In genomic region chr7:140475747-140476333, GRCh38 we compare ENCODE assay signal across 9 cellular contexts. TPM values are rescaled to one million over a fixed set of nuclear protein-coding genes. Genes with fewer than 3 reads are reported as not detected.
DNase-seq lines count a peak whose midpoint lies in the region; ATAC-seq, FAIRE-seq and TF ChIP-seq lines count a peak whose summit lies in the region.
"Had no signal": no experiment of that assay in that cellular context is flagged by ENCODE, and none has a peak within 500 bp of the region (broad histone marks: within the 10 kb centered on the region; RNA-seq: fewer than 3 reads in every experiment).

No MANE protein-coding gene starts in this region.

- H3K9me3 Mint-ChIP-seq in activated CD4-positive, alpha-beta T cell treated with anti-CD3 and anti-CD28 coated beads, Interleukin-2, amount 10 ng/mL, durations not matched to agents 24 days and 14 days: no peaks in the 10 kb centered on the region

- DNase-seq in BE2C (peak; percentile 55), GM12891 (ENCODE audit: insufficient read length, low spot score) (peak; percentile 20), NCI-H2107 treated with DMSO at 0.1 percent for 48 hours (lab: John Stamatoyannopoulos, UW; ENCODE audit: unreplicated experiment) (peak; percentile 82), esophagus muscularis mucosa (ENCODE audit: extremely low spot score) (no peak), prostate gland (ENCODE audit: low spot score) (peak; percentile 51), omental fat pad (ENCODE audit: low spot score) (no peak)
- peak; percentile 85 for DNase-seq in activated CD4-positive, alpha-beta T cell treated with anti-CD3 and anti-CD28 coated beads, Interleukin-2, amount 10 ng/mL, durations not matched to agents 24 days and 14 days

- peaks cover 10% of the 10 kb centered on the region for H3K36me3 Mint-ChIP-seq in activated CD4-positive, alpha-beta T cell treated with anti-CD3 and anti-CD28 coated beads, Interleukin-2, amount 10 ng/mL, durations not matched to agents 24 days and 14 days (ENCODE audit: low read depth)

- WGBS in esophagus muscularis mucosa: 46% methylated on average over 2 of the region's 2 CpGs
- WGBS in prostate gland: 22% methylated on average over 2 of the region's 2 CpGs

- H3K27me3 Mint-ChIP-seq in activated CD4-positive, alpha-beta T cell treated with anti-CD3 and anti-CD28 coated beads, Interleukin-2, amount 10 ng/mL, durations not matched to agents 24 days and 14 days: no peaks in the 10 kb centered on the region

- peaks cover 26% of the 10 kb centered on the region for H3K4me1 Mint-ChIP-seq in activated CD4-positive, alpha-beta T cell treated with anti-CD3 and anti-CD28 coated beads, Interleukin-2, amount 10 ng/mL, durations not matched to agents 24 days and 14 days

- H3K9me3 ChIP-seq in BE2C: no peaks in the 10 kb centered on the region
- H3K9me3 ChIP-seq in esophagus muscularis mucosa: no peaks in the 10 kb centered on the region
- no peaks in the 10 kb centered on the region for H3K9me3 ChIP-seq in prostate gland
- H3K9me3 ChIP-seq: ovary had no signal

- no peak for ATAC-seq in omental fat pad (ENCODE audit: low FRiP score)
- ATAC-seq in GM18909 (IDR thresholded peaks at IDR 0.05; ENCODE audit: poor library complexity, unreplicated experiment): no peak

- H3K4me3 Mint-ChIP-seq in activated CD4-positive, alpha-beta T cell treated with anti-CD3 and anti-CD28 coated beads, Interleukin-2, amount 10 ng/mL, durations not matched to agents 24 days and 14 days: peak overlapping the region; percentile 60

- no peak for FAIRE-seq in GM12891 (lab: Jason Lieb, UNC)

- no peak for TF ChIP-seq POLR2A in GM12891 (IDR thresholded peaks at IDR 0.05; ENCODE audit: low read depth, low read length)
- TF ChIP-seq POLR2A in esophagus muscularis mucosa (IDR thresholded peaks at IDR 0.05; ENCODE audit: low read depth): no peak
- TF ChIP-seq POLR2A in prostate gland (IDR thresholded peaks at IDR 0.05): no peak

- H3K4me3 ChIP-seq in BE2C (ENCODE audit: low read depth, low read length) (no peak overlapping the region), esophagus muscularis mucosa (no peak overlapping the region), prostate gland (no peak overlapping the region)
- H3K4me3 ChIP-seq: ovary had no signal

- H3K27ac Mint-ChIP-seq in activated CD4-positive, alpha-beta T cell treated with anti-CD3 and anti-CD28 coated beads, Interleukin-2, amount 10 ng/mL, durations not matched to agents 24 days and 14 days: peak overlapping the region; percentile 54

- H3K27me3 ChIP-seq in BE2C (no peaks in the 10 kb centered on the region), esophagus muscularis mucosa (no peaks in the 10 kb centered on the region), prostate gland (replicated peaks; ENCODE audit: insufficient read depth) (no peaks in the 10 kb centered on the region)
- H3K27me3 ChIP-seq: ovary had no signal

- no peaks in the 10 kb centered on the region for H3K4me1 ChIP-seq in BE2C
- H3K4me1 ChIP-seq in esophagus muscularis mucosa: peaks cover 21 to 51% (median 49%) of the 10 kb centered on the region in 4 donors
- no peaks in the 10 kb centered on the region for H3K4me1 ChIP-seq in prostate gland (replicated peaks)

- H3K36me3 ChIP-seq in BE2C: no peaks in the 10 kb centered on the region
- peaks cover 0 to 12% (median 8%) of the 10 kb centered on the region in 4 donors for H3K36me3 ChIP-seq in esophagus muscularis mucosa
- H3K36me3 ChIP-seq in prostate gland: no peaks in the 10 kb centered on the region
- H3K36me3 ChIP-seq: ovary had no signal

- no peak overlapping the region for H3K27ac ChIP-seq in esophagus muscularis mucosa (replicated peaks in 1 of 4)
- H3K27ac ChIP-seq in prostate gland: no peak overlapping the region
- H3K27ac ChIP-seq: ovary had no signal

- TF ChIP-seq EP300 in esophagus muscularis mucosa (IDR thresholded peaks at IDR 0.05): no peak

- TF ChIP-seq CTCF in BE2C (IDR thresholded peaks at IDR 0.05; ENCODE audit: low read depth, low read length) (peak; percentile 70), esophagus muscularis mucosa (IDR thresholded peaks at IDR 0.05) (peak; percentile 48 to 68 (median 62)), prostate gland (IDR thresholded peaks at IDR 0.05) (peak in 3 of 4 experiments; percentile 43 to 68 (median 68)), omental fat pad (IDR thresholded peaks at IDR 0.05) (no peak)

- intact Hi-C loops in activated CD4-positive, alpha-beta T cell treated with anti-CD3 and anti-CD28 coated beads, Interleukin-2, amount 10 ng/mL, durations not matched to agents 24 days and 14 days (cut with micrococcal nuclease): loop anchor here (1.0 to 2.0 kb wide), 2 partner anchors 17 to 181 kb away; no protein-coding TSS in a partner anchor
- intact Hi-C loops in esophagus muscularis mucosa (cut with DNase I) (loop anchor here (5.0 kb wide), 1 partner anchor 176 kb away; no protein-coding TSS in a partner anchor), prostate gland (cut with DNase I) (loop anchor here (5.0 kb wide), 1 partner anchor 181 kb away; no protein-coding TSS in a partner anchor)

TF ChIP-seq in GM12891, 5 proteins besides CTCF, POLR2A, EP300 and RAD21:
- TF ChIP-seq POLR2AphosphoS5 (IDR thresholded peaks at IDR 0.05; ENCODE audit: low read depth, low read length) (no peak), TAF1 (IDR thresholded peaks at IDR 0.05; ENCODE audit: low read depth, low read length) (no peak), PAX5 (IDR thresholded peaks at IDR 0.05; ENCODE audit: insufficient read depth, low read length, severe bottlenecking) (no peak), POU2F2 (IDR thresholded peaks at IDR 0.05; ENCODE audit: low read depth, low read length) (no peak), SPI1 (IDR thresholded peaks at IDR 0.05; ENCODE audit: low read depth, low read length) (no peak)

RNA-seq across cellular contexts. Expression of gene MKRN1, which starts 3.5 kb away (rescaled TPM):
- 83.7 TPM for polyA plus RNA-seq in BE2C (2012; ENCODE audit: insufficient read depth, insufficient read length, low read depth)
- polyA plus RNA-seq in GM12891 (2012; ENCODE audit: low read depth, missing spikeins): 50.5 TPM
- total RNA-seq in activated CD4-positive, alpha-beta T cell treated with anti-CD3 and anti-CD28 coated beads, Interleukin-2, amount 10 ng/mL, durations not matched to agents 24 days and 14 days: 59.7 and 67.5 TPM in 2 replicates
- total RNA-seq in esophagus muscularis mucosa (100 to 1,000 TPM in 1 of 4 donors, 10 to 100 TPM in 3; 66.4 to 105 (median 77.9) TPM), prostate gland (100 to 1,000 TPM in 1 of 2 donors, 10 to 100 TPM in 1; 69.0 to 108 TPM), omental fat pad (10 to 100 TPM; 38.1 to 61.9 (median 52.6) TPM)

Comparison
In these comparisons a context has a peak if more than half of its experiments do, and no peak if none do; other contexts are left out.
1. DNase-seq: peak in BE2C (single experiment), GM12891 (single experiment), NCI-H2107 treated with DMSO at 0.1 percent for 48 hours (single experiment), activated CD4-positive, alpha-beta T cell treated with anti-CD3 and anti-CD28 coated beads, Interleukin-2, amount 10 ng/mL, durations not matched to agents 24 days and 14 days (single experiment) and prostate gland (single experiment); none in esophagus muscularis mucosa (single experiment) and omental fat pad (single experiment).
2. CTCF ChIP-seq: peak in BE2C (single experiment), esophagus muscularis mucosa (3 of 3) and prostate gland (3 of 4); none in omental fat pad (0 of 3).